In genomic region chr20:37651932-37652331, GRCh38 we compare ENCODE assay signal across 1 cellular context.
A peak's percentile ranks its signal among the peaks of the same experiment; 100 is the strongest.
TF ChIP-seq lines count a peak whose summit lies in the region.

No MANE protein-coding gene starts in this region.

TF ChIP-seq in HepG2, 621 proteins besides CTCF, POLR2A, EP300 and RAD21 (continued from another document and continues in another):
- TF ChIP-seq IRF9 (CRISPR knock-in tag; IDR thresholded peaks at IDR 0.05; ENCODE audit: borderline replicate concordance), result no peak
- TF ChIP-seq SMYD3 (CRISPR knock-in tag; IDR thresholded peaks at IDR 0.05), result no peak
- no peak for TF ChIP-seq ZNF235 (CRISPR knock-in tag; IDR thresholded peaks at IDR 0.05; ENCODE audit: borderline replicate concordance)
- TF ChIP-seq GLI4 (CRISPR knock-in tag; IDR thresholded peaks at IDR 0.05; ENCODE audit: borderline replicate concordance), result no peak
- TF ChIP-seq FOSL1 (CRISPR knock-in tag; IDR thresholded peaks at IDR 0.05; ENCODE audit: borderline replicate concordance), result no peak
- TF ChIP-seq, protein P1, sequence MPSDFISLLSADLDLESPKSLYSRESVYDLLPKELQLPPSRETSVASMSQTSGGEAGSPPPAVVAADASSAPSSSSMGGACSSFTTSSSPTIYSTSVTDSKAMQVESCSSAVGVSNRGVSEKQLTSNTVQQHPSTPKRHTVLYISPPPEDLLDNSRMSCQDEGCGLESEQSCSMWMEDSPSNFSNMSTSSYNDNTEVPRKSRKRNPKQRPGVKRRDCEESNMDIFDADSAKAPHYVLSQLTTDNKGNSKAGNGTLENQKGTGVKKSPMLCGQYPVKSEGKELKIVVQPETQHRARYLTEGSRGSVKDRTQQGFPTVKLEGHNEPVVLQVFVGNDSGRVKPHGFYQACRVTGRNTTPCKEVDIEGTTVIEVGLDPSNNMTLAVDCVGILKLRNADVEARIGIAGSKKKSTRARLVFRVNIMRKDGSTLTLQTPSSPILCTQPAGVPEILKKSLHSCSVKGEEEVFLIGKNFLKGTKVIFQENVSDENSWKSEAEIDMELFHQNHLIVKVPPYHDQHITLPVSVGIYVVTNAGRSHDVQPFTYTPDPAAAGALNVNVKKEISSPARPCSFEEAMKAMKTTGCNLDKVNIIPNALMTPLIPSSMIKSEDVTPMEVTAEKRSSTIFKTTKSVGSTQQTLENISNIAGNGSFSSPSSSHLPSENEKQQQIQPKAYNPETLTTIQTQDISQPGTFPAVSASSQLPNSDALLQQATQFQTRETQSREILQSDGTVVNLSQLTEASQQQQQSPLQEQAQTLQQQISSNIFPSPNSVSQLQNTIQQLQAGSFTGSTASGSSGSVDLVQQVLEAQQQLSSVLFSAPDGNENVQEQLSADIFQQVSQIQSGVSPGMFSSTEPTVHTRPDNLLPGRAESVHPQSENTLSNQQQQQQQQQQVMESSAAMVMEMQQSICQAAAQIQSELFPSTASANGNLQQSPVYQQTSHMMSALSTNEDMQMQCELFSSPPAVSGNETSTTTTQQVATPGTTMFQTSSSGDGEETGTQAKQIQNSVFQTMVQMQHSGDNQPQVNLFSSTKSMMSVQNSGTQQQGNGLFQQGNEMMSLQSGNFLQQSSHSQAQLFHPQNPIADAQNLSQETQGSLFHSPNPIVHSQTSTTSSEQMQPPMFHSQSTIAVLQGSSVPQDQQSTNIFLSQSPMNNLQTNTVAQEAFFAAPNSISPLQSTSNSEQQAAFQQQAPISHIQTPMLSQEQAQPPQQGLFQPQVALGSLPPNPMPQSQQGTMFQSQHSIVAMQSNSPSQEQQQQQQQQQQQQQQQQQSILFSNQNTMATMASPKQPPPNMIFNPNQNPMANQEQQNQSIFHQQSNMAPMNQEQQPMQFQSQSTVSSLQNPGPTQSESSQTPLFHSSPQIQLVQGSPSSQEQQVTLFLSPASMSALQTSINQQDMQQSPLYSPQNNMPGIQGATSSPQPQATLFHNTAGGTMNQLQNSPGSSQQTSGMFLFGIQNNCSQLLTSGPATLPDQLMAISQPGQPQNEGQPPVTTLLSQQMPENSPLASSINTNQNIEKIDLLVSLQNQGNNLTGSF (CRISPR knock-in tag; IDR thresholded peaks at IDR 0.05), result no peak
- no peak for TF ChIP-seq ZNF672 (CRISPR knock-in tag; IDR thresholded peaks at IDR 0.05)
- TF ChIP-seq, protein P2, sequence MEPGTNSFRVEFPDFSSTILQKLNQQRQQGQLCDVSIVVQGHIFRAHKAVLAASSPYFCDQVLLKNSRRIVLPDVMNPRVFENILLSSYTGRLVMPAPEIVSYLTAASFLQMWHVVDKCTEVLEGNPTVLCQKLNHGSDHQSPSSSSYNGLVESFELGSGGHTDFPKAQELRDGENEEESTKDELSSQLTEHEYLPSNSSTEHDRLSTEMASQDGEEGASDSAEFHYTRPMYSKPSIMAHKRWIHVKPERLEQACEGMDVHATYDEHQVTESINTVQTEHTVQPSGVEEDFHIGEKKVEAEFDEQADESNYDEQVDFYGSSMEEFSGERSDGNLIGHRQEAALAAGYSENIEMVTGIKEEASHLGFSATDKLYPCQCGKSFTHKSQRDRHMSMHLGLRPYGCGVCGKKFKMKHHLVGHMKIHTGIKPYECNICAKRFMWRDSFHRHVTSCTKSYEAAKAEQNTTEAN (CRISPR knock-in tag; conservative IDR thresholded peaks at IDR 0.05), result no peak
- TF ChIP-seq ZNF44 (CRISPR knock-in tag; IDR thresholded peaks at IDR 0.05), result no peak
- no peak for TF ChIP-seq ZBTB42 (CRISPR knock-in tag; IDR thresholded peaks at IDR 0.05)
- TF ChIP-seq SIN3B (IDR thresholded peaks at IDR 0.05; ENCODE audit: low read length), result no peak
- TF ChIP-seq ZNF18 (CRISPR knock-in tag; IDR thresholded peaks at IDR 0.05; ENCODE audit: insufficient replicate concordance), result no peak
- TF ChIP-seq SIX1 (CRISPR knock-in tag; IDR thresholded peaks at IDR 0.05; ENCODE audit: borderline replicate concordance), result no peak
- no peak for TF ChIP-seq ZFY (CRISPR knock-in tag; IDR thresholded peaks at IDR 0.05)
- TF ChIP-seq, protein P3, sequence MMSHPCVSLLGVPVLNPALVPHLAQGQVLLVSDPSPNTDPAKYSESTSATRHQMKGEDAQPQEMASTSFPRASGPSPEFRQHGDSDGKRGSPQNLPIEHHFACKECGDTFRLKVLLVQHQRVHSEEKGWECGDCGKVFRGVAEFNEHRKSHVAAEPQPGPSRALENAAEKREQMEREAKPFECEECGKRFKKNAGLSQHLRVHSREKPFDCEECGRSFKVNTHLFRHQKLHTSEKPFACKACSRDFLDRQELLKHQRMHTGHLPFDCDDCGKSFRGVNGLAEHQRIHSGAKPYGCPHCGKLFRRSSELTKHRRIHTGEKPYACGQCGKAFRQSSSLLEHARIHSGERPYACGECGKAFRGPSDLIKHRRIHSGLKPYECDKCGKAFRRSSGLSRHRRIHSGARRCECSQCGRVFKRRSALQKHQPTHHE (CRISPR knock-in tag; IDR thresholded peaks at IDR 0.05; ENCODE audit: borderline replicate concordance), result no peak
- no peak for TF ChIP-seq STAT5B (CRISPR knock-in tag; IDR thresholded peaks at IDR 0.05)
- TF ChIP-seq STAG1 (CRISPR knock-in tag; IDR thresholded peaks at IDR 0.05), result peak; percentile 98
- no peak for TF ChIP-seq BRCA1 (CRISPR knock-in tag; IDR thresholded peaks at IDR 0.05)
- TF ChIP-seq, protein P4, sequence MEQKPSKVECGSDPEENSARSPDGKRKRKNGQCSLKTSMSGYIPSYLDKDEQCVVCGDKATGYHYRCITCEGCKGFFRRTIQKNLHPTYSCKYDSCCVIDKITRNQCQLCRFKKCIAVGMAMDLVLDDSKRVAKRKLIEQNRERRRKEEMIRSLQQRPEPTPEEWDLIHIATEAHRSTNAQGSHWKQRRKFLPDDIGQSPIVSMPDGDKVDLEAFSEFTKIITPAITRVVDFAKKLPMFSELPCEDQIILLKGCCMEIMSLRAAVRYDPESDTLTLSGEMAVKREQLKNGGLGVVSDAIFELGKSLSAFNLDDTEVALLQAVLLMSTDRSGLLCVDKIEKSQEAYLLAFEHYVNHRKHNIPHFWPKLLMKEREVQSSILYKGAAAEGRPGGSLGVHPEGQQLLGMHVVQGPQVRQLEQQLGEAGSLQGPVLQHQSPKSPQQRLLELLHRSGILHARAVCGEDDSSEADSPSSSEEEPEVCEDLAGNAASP (CRISPR knock-in tag; IDR thresholded peaks at IDR 0.05; ENCODE audit: borderline replicate concordance), result 0 out of 2 replicates have a peak, but pooled peaks have one; percentile 35
- TF ChIP-seq NPAS2 (CRISPR knock-in tag; IDR thresholded peaks at IDR 0.05; ENCODE audit: borderline replicate concordance), result no peak
- TF ChIP-seq ATM (IDR thresholded peaks at IDR 0.05; ENCODE audit: borderline replicate concordance), result no peak
- no peak for TF ChIP-seq CBX5 (CRISPR knock-in tag; IDR thresholded peaks at IDR 0.05; ENCODE audit: borderline replicate concordance)
- TF ChIP-seq EHMT2 (IDR thresholded peaks at IDR 0.05; ENCODE audit: borderline replicate concordance, low read depth, low read length), result no peak
- TF ChIP-seq HOXD1 (CRISPR knock-in tag; IDR thresholded peaks at IDR 0.05), result no peak
- TF ChIP-seq TEAD2 (CRISPR knock-in tag; IDR thresholded peaks at IDR 0.05), result no peak
- TF ChIP-seq HOXA7 (CRISPR knock-in tag; IDR thresholded peaks at IDR 0.05), result no peak
- TF ChIP-seq LCORL (IDR thresholded peaks at IDR 0.05), result no peak
- no peak for TF ChIP-seq LCORL (CRISPR knock-in tag; IDR thresholded peaks at IDR 0.05)
- no peak for TF ChIP-seq ZNF569 (CRISPR knock-in tag; IDR thresholded peaks at IDR 0.05; ENCODE audit: borderline replicate concordance)
- TF ChIP-seq ZSCAN31 (CRISPR knock-in tag; IDR thresholded peaks at IDR 0.05; ENCODE audit: low read depth), result no peak; the same call in 1 of the 2 replicates
- no peak for TF ChIP-seq ZNF263 (CRISPR knock-in tag; IDR thresholded peaks at IDR 0.05)
- no peak for TF ChIP-seq NONO (IDR thresholded peaks at IDR 0.05)
- TF ChIP-seq NONO (CRISPR knock-in tag; conservative IDR thresholded peaks at IDR 0.05), result no peak
- no peak for TF ChIP-seq EEA1 (CRISPR knock-in tag; IDR thresholded peaks at IDR 0.05; ENCODE audit: borderline replicate concordance)
- no peak for TF ChIP-seq WIZ (CRISPR knock-in tag; IDR thresholded peaks at IDR 0.05)
- TF ChIP-seq, protein P5, sequence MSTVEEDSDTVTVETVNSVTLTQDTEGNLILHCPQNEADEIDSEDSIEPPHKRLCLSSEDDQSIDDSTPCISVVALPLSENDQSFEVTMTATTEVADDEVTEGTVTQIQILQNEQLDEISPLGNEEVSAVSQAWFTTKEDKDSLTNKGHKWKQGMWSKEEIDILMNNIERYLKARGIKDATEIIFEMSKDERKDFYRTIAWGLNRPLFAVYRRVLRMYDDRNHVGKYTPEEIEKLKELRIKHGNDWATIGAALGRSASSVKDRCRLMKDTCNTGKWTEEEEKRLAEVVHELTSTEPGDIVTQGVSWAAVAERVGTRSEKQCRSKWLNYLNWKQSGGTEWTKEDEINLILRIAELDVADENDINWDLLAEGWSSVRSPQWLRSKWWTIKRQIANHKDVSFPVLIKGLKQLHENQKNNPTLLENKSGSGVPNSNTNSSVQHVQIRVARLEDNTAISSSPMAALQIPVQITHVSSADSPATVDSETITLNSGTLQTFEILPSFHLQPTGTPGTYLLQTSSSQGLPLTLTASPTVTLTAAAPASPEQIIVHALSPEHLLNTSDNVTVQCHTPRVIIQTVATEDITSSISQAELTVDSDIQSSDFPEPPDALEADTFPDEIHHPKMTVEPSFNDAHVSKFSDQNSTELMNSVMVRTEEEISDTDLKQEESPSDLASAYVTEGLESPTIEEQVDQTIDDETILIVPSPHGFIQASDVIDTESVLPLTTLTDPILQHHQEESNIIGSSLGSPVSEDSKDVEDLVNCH (CRISPR knock-in tag; IDR thresholded peaks at IDR 0.05), result no peak
- TF ChIP-seq ZNF678 (CRISPR knock-in tag; IDR thresholded peaks at IDR 0.05), result no peak
- TF ChIP-seq, protein P6, sequence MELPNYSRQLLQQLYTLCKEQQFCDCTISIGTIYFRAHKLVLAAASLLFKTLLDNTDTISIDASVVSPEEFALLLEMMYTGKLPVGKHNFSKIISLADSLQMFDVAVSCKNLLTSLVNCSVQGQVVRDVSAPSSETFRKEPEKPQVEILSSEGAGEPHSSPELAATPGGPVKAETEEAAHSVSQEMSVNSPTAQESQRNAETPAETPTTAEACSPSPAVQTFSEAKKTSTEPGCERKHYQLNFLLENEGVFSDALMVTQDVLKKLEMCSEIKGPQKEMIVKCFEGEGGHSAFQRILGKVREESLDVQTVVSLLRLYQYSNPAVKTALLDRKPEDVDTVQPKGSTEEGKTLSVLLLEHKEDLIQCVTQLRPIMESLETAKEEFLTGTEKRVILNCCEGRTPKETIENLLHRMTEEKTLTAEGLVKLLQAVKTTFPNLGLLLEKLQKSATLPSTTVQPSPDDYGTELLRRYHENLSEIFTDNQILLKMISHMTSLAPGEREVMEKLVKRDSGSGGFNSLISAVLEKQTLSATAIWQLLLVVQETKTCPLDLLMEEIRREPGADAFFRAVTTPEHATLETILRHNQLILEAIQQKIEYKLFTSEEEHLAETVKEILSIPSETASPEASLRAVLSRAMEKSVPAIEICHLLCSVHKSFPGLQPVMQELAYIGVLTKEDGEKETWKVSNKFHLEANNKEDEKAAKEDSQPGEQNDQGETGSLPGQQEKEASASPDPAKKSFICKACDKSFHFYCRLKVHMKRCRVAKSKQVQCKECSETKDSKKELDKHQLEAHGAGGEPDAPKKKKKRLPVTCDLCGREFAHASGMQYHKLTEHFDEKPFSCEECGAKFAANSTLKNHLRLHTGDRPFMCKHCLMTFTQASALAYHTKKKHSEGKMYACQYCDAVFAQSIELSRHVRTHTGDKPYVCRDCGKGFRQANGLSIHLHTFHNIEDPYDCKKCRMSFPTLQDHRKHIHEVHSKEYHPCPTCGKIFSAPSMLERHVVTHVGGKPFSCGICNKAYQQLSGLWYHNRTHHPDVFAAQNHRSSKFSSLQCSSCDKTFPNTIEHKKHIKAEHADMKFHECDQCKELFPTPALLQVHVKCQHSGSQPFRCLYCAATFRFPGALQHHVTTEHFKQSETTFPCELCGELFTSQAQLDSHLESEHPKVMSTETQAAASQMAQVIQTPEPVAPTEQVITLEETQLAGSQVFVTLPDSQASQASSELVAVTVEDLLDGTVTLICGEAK (IDR thresholded peaks at IDR 0.05), result no peak
- TF ChIP-seq, protein P6 (CRISPR knock-in tag; IDR thresholded peaks at IDR 0.05), result no peak
- no peak for TF ChIP-seq ZNF138 (CRISPR knock-in tag; IDR thresholded peaks at IDR 0.05; ENCODE audit: low read depth)
